23 cellular contexts compared by ENCODE assay signal in the genomic region with DNA sequence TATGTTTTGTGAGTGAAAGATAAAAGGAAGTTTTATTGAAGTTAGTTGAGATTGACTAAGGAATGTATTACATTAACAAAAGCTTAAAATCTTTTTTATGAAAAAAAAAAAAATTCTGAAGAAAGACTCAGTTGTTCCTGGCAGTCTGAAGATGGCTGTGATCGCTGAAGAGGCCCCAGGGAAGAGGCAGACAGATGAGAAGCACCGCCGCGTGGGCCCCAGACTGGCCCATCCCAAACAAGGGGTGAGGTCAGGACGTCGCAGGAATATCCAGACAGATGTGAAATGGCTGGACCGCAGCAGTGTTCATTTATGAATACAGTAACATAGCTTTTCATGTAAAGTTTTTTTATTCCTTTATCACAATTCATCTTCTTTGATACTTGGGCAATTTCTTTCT.
DNase-seq lines count a peak whose midpoint lies in the region; ATAC-seq, FAIRE-seq and TF ChIP-seq lines count a peak whose summit lies in the region.
"Had no signal": no experiment of that assay in that cellular context is flagged by ENCODE, and none has a peak within 500 bp of the region (broad histone marks: within the 10 kb centered on the region; RNA-seq: fewer than 3 reads in every experiment).

No MANE protein-coding gene starts in this region.

- no peaks in the 10 kb centered on the region for H3K9me3 Mint-ChIP-seq in stimulated activated memory B cell treated with anti-CD40 and anti-IgM and Interleukin-4, amounts not matched to agents 10 μg/mL and 1 μg/mL and 100 μg/mL, for 72 hours
- H3K9me3 Mint-ChIP-seq: CD4-positive, alpha-beta T cell; CD8-positive, alpha-beta T cell had no signal

- TF ChIP-seq POLR2A in A549 (IDR thresholded peaks at IDR 0.05; ENCODE audit: low read length) = no peak

- TF ChIP-seq CTCF in A549 (IDR thresholded peaks at IDR 0.05) = no peak

- TF ChIP-seq EP300 in A549 (IDR thresholded peaks at IDR 0.05) = no peak

- intact Hi-C loops in left ventricle myocardium superior (cut with micrococcal nuclease) (no loop called here), Right ventricle myocardium inferior (cut with DNase I) (no loop called here), sciatic nerve (cut with DNase I) (no loop called here)

- CTCF ChIA-PET in A549 (lab: Yijun Ruan, JAX) = interaction anchor here (0.9 to 1.4 kb wide), 4 partner anchors 9 to 132 kb away, joined by 3 to 5 read pairs (median 4); no protein-coding TSS in a partner anchor

- FAIRE-seq in A549 (lab: Jason Lieb, UNC) = no peak
- FAIRE-seq: A204.1, D721Med, G401.6, GM12891, GM19239 had no signal

- no peaks in the 10 kb centered on the region for H3K27me3 Mint-ChIP-seq in stimulated activated memory B cell treated with anti-CD40 and anti-IgM and Interleukin-4, amounts not matched to agents 10 μg/mL and 1 μg/mL and 100 μg/mL, for 72 hours
- H3K27me3 Mint-ChIP-seq: CD4-positive, alpha-beta T cell had no signal

- no peaks in the 10 kb centered on the region for H3K4me1 Mint-ChIP-seq in stimulated activated memory B cell treated with anti-CD40 and anti-IgM and Interleukin-4, amounts not matched to agents 10 μg/mL and 1 μg/mL and 100 μg/mL, for 72 hours
- H3K4me1 Mint-ChIP-seq: B cell had no signal

- TF ChIP-seq RAD21 in A549 (conservative IDR thresholded peaks at IDR 0.05 in 1 of 2, IDR thresholded peaks at IDR 0.05 in 1 of 2) = no peak

- ATAC-seq in left ventricle myocardium superior = peak; percentile 43
- ATAC-seq in Right ventricle myocardium inferior = no peak
- ATAC-seq in A549 = no peak
- peak; percentile 60 for ATAC-seq in sciatic nerve
- ATAC-seq in GM21515 (IDR thresholded peaks at IDR 0.05; ENCODE audit: unreplicated experiment) = no peak
- ATAC-seq in stimulated activated memory B cell treated with anti-CD40 and anti-IgM and Interleukin-4, amounts not matched to agents 10 μg/mL and 1 μg/mL and 100 μg/mL, for 72 hours = no peak
- ATAC-seq: CD8-positive, alpha-beta T cell had no signal

- H3K27ac Mint-ChIP-seq in stimulated activated memory B cell treated with anti-CD40 and anti-IgM and Interleukin-4, amounts not matched to agents 10 μg/mL and 1 μg/mL and 100 μg/mL, for 72 hours = no peak overlapping the region
- H3K27ac Mint-ChIP-seq: B cell; CD4-positive, alpha-beta T cell; CD8-positive, alpha-beta T cell had no signal

- no peaks in the 10 kb centered on the region for H3K36me3 Mint-ChIP-seq in stimulated activated memory B cell treated with anti-CD40 and anti-IgM and Interleukin-4, amounts not matched to agents 10 μg/mL and 1 μg/mL and 100 μg/mL, for 72 hours
- H3K36me3 Mint-ChIP-seq: CD8-positive, alpha-beta T cell had no signal

- no peak for DNase-seq in left ventricle myocardium superior
- no peak for DNase-seq in Right ventricle myocardium inferior (ENCODE audit: missing footprints)
- no peak for DNase-seq in A549 (ENCODE audit: low read depth in 1 of 2, low spot score in 1 of 2)
- DNase-seq in SK-MEL-5 (ENCODE audit: low read depth, low spot score) = peak; percentile 66
- DNase-seq in sciatic nerve (ENCODE audit: low spot score) = no peak
- DNase-seq: AML-193; Caco-2; Calu3; CD4-positive, alpha-beta T cell; CD8-positive, alpha-beta T cell; DMS79 treated with DMSO at 0.1 percent for 48 hours; GF-D8 had no signal

- peaks cover 100% of the 10 kb centered on the region for H3K4me1 ChIP-seq in A549
- H3K4me1 ChIP-seq: BLaER1 treated with 17β-estradiol and CSF1 and Interleukin-3, amounts not matched to agents 10 nM and 100 nM; Caco-2 had no signal

- H3K4me3 ChIP-seq in A549 = no peak overlapping the region
- H3K4me3 ChIP-seq: BLaER1 treated with 17β-estradiol and CSF1 and Interleukin-3, amounts not matched to agents 10 nM and 100 nM had no signal

- 0 out of 3 replicates have a peak overlapping the region, but pooled peaks have one; percentile 90 for H3K4me2 ChIP-seq in A549
- H3K4me2 ChIP-seq: BLaER1 treated with 17β-estradiol and CSF1 and Interleukin-3, amounts not matched to agents 10 nM and 100 nM had no signal

- in situ Hi-C loops in SK-MEL-5 (cut with HindIII; ENCODE audit: low pct_unique_long_range_greater_than_20kb, low sequenced_read_pairs) = no loop called here

- POLR2A ChIA-PET in A549 (lab: Yijun Ruan, JAX) = interaction anchor here (4.1 kb wide), 1 partner anchor 33 kb away, joined by 20 read pairs; no protein-coding TSS in a partner anchor

- 80% methylated on average over 7 of the region's 7 CpGs for WGBS in A549 (ENCODE audit: missing lambda C conversion rate)

- H3K27ac ChIP-seq in A549 = no peak overlapping the region
- H3K27ac ChIP-seq: 22Rv1; BLaER1 treated with 17β-estradiol and CSF1 and Interleukin-3, amounts not matched to agents 10 nM and 100 nM; C4-2B had no signal

- H3K4me3 Mint-ChIP-seq in stimulated activated memory B cell treated with anti-CD40 and anti-IgM and Interleukin-4, amounts not matched to agents 10 μg/mL and 1 μg/mL and 100 μg/mL, for 72 hours = no peak overlapping the region
- H3K4me3 Mint-ChIP-seq: B cell; CD4-positive, alpha-beta T cell; CD8-positive, alpha-beta T cell had no signal

- H3K9me3 ChIP-seq in A549 = no peaks in the 10 kb centered on the region
- H3K9me3 ChIP-seq: BLaER1 treated with 17β-estradiol and CSF1 and Interleukin-3, amounts not matched to agents 10 nM and 100 nM; Caco-2 had no signal

TF ChIP-seq in A549, 52 proteins besides CTCF, POLR2A, EP300 and RAD21 (continues in another document):
- TF ChIP-seq SMC3 (IDR thresholded peaks at IDR 0.05) (no peak), BHLHE40 (IDR thresholded peaks at IDR 0.05; ENCODE audit: low read depth, low read length) (no peak), EHF (CRISPR knock-in tag; IDR thresholded peaks at IDR 0.05) (no peak), JUNB (IDR thresholded peaks at IDR 0.05) (no peak), RNF2 (IDR thresholded peaks at IDR 0.05; ENCODE audit: borderline replicate concordance, low read depth) (no peak), HDAC2 (IDR thresholded peaks at IDR 0.05) (no peak), GATA3 (IDR thresholded peaks at IDR 0.05; ENCODE audit: borderline replicate concordance) (no peak), TFCP2L1 (CRISPR knock-in tag; IDR thresholded peaks at IDR 0.05) (no peak), NPAS2 (CRISPR knock-in tag; IDR thresholded peaks at IDR 0.05; ENCODE audit: borderline replicate concordance) (no peak), HOXA7 (CRISPR knock-in tag; IDR thresholded peaks at IDR 0.05) (no peak), TP53 (CRISPR knock-in tag; IDR thresholded peaks at IDR 0.05) (no peak), ZSCAN20 (CRISPR knock-in tag; IDR thresholded peaks at IDR 0.05) (no peak), FOSL2 (IDR thresholded peaks at IDR 0.05) (no peak), FOSL2 (CRISPR knock-in tag; IDR thresholded peaks at IDR 0.05) (no peak)
- TF ChIP-seq, protein P1, sequence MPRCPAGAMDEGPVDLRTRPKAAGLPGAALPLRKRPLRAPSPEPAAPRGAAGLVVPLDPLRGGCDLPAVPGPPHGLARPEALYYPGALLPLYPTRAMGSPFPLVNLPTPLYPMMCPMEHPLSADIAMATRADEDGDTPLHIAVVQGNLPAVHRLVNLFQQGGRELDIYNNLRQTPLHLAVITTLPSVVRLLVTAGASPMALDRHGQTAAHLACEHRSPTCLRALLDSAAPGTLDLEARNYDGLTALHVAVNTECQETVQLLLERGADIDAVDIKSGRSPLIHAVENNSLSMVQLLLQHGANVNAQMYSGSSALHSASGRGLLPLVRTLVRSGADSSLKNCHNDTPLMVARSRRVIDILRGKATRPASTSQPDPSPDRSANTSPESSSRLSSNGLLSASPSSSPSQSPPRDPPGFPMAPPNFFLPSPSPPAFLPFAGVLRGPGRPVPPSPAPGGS (IDR thresholded peaks at IDR 0.05) = no peak
- TF ChIP-seq, protein P2, sequence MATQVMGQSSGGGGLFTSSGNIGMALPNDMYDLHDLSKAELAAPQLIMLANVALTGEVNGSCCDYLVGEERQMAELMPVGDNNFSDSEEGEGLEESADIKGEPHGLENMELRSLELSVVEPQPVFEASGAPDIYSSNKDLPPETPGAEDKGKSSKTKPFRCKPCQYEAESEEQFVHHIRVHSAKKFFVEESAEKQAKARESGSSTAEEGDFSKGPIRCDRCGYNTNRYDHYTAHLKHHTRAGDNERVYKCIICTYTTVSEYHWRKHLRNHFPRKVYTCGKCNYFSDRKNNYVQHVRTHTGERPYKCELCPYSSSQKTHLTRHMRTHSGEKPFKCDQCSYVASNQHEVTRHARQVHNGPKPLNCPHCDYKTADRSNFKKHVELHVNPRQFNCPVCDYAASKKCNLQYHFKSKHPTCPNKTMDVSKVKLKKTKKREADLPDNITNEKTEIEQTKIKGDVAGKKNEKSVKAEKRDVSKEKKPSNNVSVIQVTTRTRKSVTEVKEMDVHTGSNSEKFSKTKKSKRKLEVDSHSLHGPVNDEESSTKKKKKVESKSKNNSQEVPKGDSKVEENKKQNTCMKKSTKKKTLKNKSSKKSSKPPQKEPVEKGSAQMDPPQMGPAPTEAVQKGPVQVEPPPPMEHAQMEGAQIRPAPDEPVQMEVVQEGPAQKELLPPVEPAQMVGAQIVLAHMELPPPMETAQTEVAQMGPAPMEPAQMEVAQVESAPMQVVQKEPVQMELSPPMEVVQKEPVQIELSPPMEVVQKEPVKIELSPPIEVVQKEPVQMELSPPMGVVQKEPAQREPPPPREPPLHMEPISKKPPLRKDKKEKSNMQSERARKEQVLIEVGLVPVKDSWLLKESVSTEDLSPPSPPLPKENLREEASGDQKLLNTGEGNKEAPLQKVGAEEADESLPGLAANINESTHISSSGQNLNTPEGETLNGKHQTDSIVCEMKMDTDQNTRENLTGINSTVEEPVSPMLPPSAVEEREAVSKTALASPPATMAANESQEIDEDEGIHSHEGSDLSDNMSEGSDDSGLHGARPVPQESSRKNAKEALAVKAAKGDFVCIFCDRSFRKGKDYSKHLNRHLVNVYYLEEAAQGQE (IDR thresholded peaks at IDR 0.05) = no peak
- TF ChIP-seq, protein P3, sequence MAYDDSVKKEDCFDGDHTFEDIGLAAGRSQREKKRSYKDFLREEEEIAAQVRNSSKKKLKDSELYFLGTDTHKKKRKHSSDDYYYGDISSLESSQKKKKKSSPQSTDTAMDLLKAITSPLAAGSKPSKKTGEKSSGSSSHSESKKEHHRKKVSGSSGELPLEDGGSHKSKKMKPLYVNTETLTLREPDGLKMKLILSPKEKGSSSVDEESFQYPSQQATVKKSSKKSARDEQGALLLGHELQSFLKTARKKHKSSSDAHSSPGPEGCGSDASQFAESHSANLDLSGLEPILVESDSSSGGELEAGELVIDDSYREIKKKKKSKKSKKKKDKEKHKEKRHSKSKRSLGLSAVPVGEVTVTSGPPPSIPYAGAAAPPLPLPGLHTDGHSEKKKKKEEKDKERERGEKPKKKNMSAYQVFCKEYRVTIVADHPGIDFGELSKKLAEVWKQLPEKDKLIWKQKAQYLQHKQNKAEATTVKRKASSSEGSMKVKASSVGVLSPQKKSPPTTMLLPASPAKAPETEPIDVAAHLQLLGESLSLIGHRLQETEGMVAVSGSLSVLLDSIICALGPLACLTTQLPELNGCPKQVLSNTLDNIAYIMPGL (CRISPR knock-in tag; IDR thresholded peaks at IDR 0.05; ENCODE audit: borderline replicate concordance) = no peak

Comparison
In these comparisons a context has a peak if more than half of its experiments do, and no peak if none do; other contexts are left out.
1. ATAC-seq: peak in left ventricle myocardium superior (single experiment) and sciatic nerve (single experiment); none in Right ventricle myocardium inferior (single experiment), A549 (0 of 2), GM21515 (single experiment) and stimulated activated memory B cell treated with anti-CD40 and anti-IgM and Interleukin-4, amounts not matched to agents 10 μg/mL and 1 μg/mL and 100 μg/mL, for 72 hours (single experiment).